11 cellular contexts compared by ENCODE assay signal in genomic region chr18:64330161-64330560, GRCh38.
DNase-seq lines count a peak whose midpoint lies in the region; ATAC-seq and TF ChIP-seq lines count a peak whose summit lies in the region.
"Had no signal": no experiment of that assay in that cellular context is flagged by ENCODE, and none has a peak within 500 bp of the region (broad histone marks: within the 10 kb centered on the region; RNA-seq: fewer than 3 reads in every experiment).

No MANE protein-coding gene starts in this region.

- no peak for TF ChIP-seq POLR2A in right lobe of liver (IDR thresholded peaks at IDR 0.05)

- 62% methylated on average over 3 of the region's 4 CpGs for WGBS in right lobe of liver (ENCODE audit: insufficient coverage, low coverage, low lambda C conversion rate, missing lambda C conversion rate)

- H3K9me3 Mint-ChIP-seq in CD14-positive monocyte: peaks cover 0 to 2% (median 0%) of the 10 kb centered on the region in 7 donors

- no peak overlapping the region for H3K4me3 ChIP-seq in astrocyte of the cerebellum (ENCODE audit: low read depth, low read length)
- H3K4me3 ChIP-seq in right lobe of liver: no peak overlapping the region

- no peaks in the 10 kb centered on the region for H3K4me1 ChIP-seq in right lobe of liver

- H3K9me3 ChIP-seq in right lobe of liver: no peaks in the 10 kb centered on the region

- H3K4me1 Mint-ChIP-seq in CD14-positive monocyte: no peaks in the 10 kb centered on the region
- H3K4me1 Mint-ChIP-seq: activated CD8-positive, alpha-beta memory T cell treated with anti-CD3 and anti-CD28 coated beads, Interleukin-2, amount 10 ng/mL, durations not matched to agents 7 days and 5 days had no signal

- no peaks in the 10 kb centered on the region for H3K27me3 ChIP-seq in right lobe of liver

- in situ Hi-C loops in astrocyte of the cerebellum (cut with HindIII; ENCODE audit: low sequenced_read_pairs): no loop called here

- ATAC-seq in right lobe of liver: peak; percentile 91 to 96 (median 93)
- ATAC-seq: activated CD8-positive, alpha-beta memory T cell treated with anti-CD3 and anti-CD28 coated beads, Interleukin-2, amount 10 ng/mL, durations not matched to agents 7 days and 5 days had no signal

- intact Hi-C loops in right lobe of liver (cut with DNase I): no loop called here
- intact Hi-C loops in CD14-positive monocyte (cut with micrococcal nuclease): no loop called here

- DNase-seq in DMS 273 (lab: John Stamatoyannopoulos, UW; ENCODE audit: unreplicated experiment): peak; percentile 6
- DNase-seq in DMS 273 treated with DMSO at 0.1 percent for 48 hours (lab: John Stamatoyannopoulos, UW): no peak
- peak; percentile 16 for DNase-seq in HPDE6-E6E7 (ENCODE audit: extremely low spot score)
- DNase-seq in astrocyte of the cerebellum (ENCODE audit: low read depth): no peak
- DNase-seq in right lobe of liver: peak in 1 of 3 donors; percentile 55
- no peak for DNase-seq in CD14-positive monocyte (ENCODE audit: low spot score)
- no peak for DNase-seq in DMS79 treated with DMSO at 0.1 percent for 48 hours (lab: John Stamatoyannopoulos, UW)
- DNase-seq in GF-D8 (lab: John Stamatoyannopoulos, UW): no peak
- DNase-seq: activated CD8-positive, alpha-beta memory T cell treated with anti-CD3 and anti-CD28 coated beads, Interleukin-2, amount 10 ng/mL, durations not matched to agents 7 days and 5 days; posterior cingulate gyrus had no signal

- H3K27ac Mint-ChIP-seq in CD14-positive monocyte: no peak overlapping the region
- H3K27ac Mint-ChIP-seq: activated CD8-positive, alpha-beta memory T cell treated with anti-CD3 and anti-CD28 coated beads, Interleukin-2, amount 10 ng/mL, durations not matched to agents 7 days and 5 days had no signal

- TF ChIP-seq CTCF in astrocyte of the cerebellum (IDR thresholded peaks at IDR 0.05; ENCODE audit: low read depth, low read length, missing control alignments) (peak; percentile 19), right lobe of liver (IDR thresholded peaks at IDR 0.05) (peak; percentile 38 to 66 (median 54)), CD14-positive monocyte (IDR thresholded peaks at IDR 0.05) (no peak)

- no peaks in the 10 kb centered on the region for H3K36me3 ChIP-seq in right lobe of liver

- peaks cover 0 to 2% (median 0%) of the 10 kb centered on the region in 3 donors for H3K27me3 Mint-ChIP-seq in CD14-positive monocyte (ENCODE audit: low read depth in 3 of 3)
- H3K27me3 Mint-ChIP-seq: activated CD8-positive, alpha-beta memory T cell treated with anti-CD3 and anti-CD28 coated beads, Interleukin-2, amount 10 ng/mL, durations not matched to agents 7 days and 5 days had no signal

- H3K4me3 Mint-ChIP-seq in CD14-positive monocyte: no peak overlapping the region
- H3K4me3 Mint-ChIP-seq: activated CD8-positive, alpha-beta memory T cell treated with anti-CD3 and anti-CD28 coated beads, Interleukin-2, amount 10 ng/mL, durations not matched to agents 7 days and 5 days had no signal

- no peak overlapping the region for H3K27ac ChIP-seq in right lobe of liver
- H3K27ac ChIP-seq: 22Rv1 had no signal

- no peaks in the 10 kb centered on the region for H3K36me3 Mint-ChIP-seq in CD14-positive monocyte
- H3K36me3 Mint-ChIP-seq: activated CD8-positive, alpha-beta memory T cell treated with anti-CD3 and anti-CD28 coated beads, Interleukin-2, amount 10 ng/mL, durations not matched to agents 7 days and 5 days had no signal

Comparison
In these comparisons a context has a peak if more than half of its experiments do, and no peak if none do; other contexts are left out.
1. DNase-seq: peak in DMS 273 (single experiment) and HPDE6-E6E7 (single experiment); none in DMS 273 treated with DMSO at 0.1 percent for 48 hours (single experiment), astrocyte of the cerebellum (single experiment), CD14-positive monocyte (single experiment), DMS79 treated with DMSO at 0.1 percent for 48 hours (single experiment) and GF-D8 (single experiment).